1 cellular context compared by ENCODE assay signal in the genomic region with DNA sequence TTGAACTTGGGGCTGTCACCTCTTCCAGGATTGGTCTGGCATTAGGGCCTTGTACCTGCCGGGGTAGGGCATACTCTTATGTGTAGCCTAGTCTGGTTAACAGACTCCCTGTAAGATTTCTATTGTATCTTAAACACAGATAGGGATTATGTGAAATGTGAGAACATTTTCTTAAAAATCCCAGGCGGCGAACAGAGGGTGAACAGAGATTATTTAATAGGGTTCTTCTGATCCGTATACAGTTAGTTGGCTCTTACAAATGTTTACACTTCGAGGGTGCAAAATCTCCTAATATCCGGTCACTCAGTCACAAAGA.
TF ChIP-seq lines count a peak whose summit lies in the region.

No MANE protein-coding gene starts in this region.

TF ChIP-seq in GM12878, 131 proteins besides CTCF, POLR2A, EP300 and RAD21 (continued from another document):
- 0 out of 2 replicates have a peak, but pooled peaks have one; percentile 18 for TF ChIP-seq SIN3A (IDR thresholded peaks at IDR 0.05; ENCODE audit: low read depth, low read length)
